1 cellular context compared by ENCODE assay signal in genomic region chr7:140595468-140596147, GRCh38.
TF ChIP-seq lines count a peak whose summit lies in the region.

No MANE protein-coding gene starts in this region.

TF ChIP-seq in HepG2, 621 proteins besides CTCF, POLR2A, EP300 and RAD21:
- TF ChIP-seq STAG1 (CRISPR knock-in tag; IDR thresholded peaks at IDR 0.05) (peak; percentile 65), ZFAT (CRISPR knock-in tag; conservative IDR thresholded peaks at IDR 0.05) (no peak), MLX (CRISPR knock-in tag; IDR thresholded peaks at IDR 0.05) (no peak), PPARG (CRISPR knock-in tag; conservative IDR thresholded peaks at IDR 0.05) (no peak), ATF1 (CRISPR knock-in tag; IDR thresholded peaks at IDR 0.05) (no peak), SMC3 (IDR thresholded peaks at IDR 0.05; ENCODE audit: low read length) (peak; percentile 14; the same call in 1 of the 2 replicates)
